ENCODE assay signal across 1 cellular context in genomic region chr16:11797166-11797956, GRCh38.
TF ChIP-seq lines count a peak whose summit lies in the region.

A gene with protein sequence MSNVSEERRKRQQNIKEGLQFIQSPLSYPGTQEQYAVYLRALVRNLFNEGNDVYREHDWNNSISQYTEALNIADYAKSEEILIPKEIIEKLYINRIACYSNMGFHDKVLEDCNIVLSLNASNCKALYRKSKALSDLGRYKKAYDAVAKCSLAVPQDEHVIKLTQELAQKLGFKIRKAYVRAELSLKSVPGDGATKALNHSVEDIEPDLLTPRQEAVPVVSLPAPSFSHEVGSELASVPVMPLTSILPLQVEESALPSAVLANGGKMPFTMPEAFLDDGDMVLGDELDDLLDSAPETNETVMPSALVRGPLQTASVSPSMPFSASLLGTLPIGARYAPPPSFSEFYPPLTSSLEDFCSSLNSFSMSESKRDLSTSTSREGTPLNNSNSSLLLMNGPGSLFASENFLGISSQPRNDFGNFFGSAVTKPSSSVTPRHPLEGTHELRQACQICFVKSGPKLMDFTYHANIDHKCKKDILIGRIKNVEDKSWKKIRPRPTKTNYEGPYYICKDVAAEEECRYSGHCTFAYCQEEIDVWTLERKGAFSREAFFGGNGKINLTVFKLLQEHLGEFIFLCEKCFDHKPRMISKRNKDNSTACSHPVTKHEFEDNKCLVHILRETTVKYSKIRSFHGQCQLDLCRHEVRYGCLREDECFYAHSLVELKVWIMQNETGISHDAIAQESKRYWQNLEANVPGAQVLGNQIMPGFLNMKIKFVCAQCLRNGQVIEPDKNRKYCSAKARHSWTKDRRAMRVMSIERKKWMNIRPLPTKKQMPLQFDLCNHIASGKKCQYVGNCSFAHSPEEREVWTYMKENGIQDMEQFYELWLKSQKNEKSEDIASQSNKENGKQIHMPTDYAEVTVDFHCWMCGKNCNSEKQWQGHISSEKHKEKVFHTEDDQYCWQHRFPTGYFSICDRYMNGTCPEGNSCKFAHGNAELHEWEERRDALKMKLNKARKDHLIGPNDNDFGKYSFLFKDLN (minus strand): TSS chr16:11797258. CDS start chr16:11782354, 14,904 bp downstream.

TF ChIP-seq in HepG2, 621 proteins besides CTCF, POLR2A, EP300 and RAD21 (continued from another document and continues in another):
- TF ChIP-seq ZHX1 (CRISPR knock-in tag; IDR thresholded peaks at IDR 0.05; ENCODE audit: low read depth): peak; percentile 30; the same call in 1 of the 2 replicates
- TF ChIP-seq ZNF543 (CRISPR knock-in tag; IDR thresholded peaks at IDR 0.05): peak; percentile 97
- TF ChIP-seq TCF7 (IDR thresholded peaks at IDR 0.05; ENCODE audit: low read depth): 0 out of 2 replicates have a peak, but pooled peaks have one; percentile 20
- no peak; the same call in 1 of the 2 replicates for TF ChIP-seq NAIF1 (CRISPR knock-in tag; IDR thresholded peaks at IDR 0.05; ENCODE audit: borderline replicate concordance)
- TF ChIP-seq, protein P1, sequence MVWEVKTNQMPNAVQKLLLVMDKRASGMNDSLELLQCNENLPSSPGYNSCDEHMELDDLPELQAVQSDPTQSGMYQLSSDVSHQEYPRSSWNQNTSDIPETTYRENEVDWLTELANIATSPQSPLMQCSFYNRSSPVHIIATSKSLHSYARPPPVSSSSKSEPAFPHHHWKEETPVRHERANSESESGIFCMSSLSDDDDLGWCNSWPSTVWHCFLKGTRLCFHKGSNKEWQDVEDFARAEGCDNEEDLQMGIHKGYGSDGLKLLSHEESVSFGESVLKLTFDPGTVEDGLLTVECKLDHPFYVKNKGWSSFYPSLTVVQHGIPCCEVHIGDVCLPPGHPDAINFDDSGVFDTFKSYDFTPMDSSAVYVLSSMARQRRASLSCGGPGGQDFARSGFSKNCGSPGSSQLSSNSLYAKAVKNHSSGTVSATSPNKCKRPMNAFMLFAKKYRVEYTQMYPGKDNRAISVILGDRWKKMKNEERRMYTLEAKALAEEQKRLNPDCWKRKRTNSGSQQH (CRISPR knock-in tag; IDR thresholded peaks at IDR 0.05; ENCODE audit: low read depth): peak; percentile 97; the same call in 1 of the 2 replicates
- no peak for TF ChIP-seq ZNF207 (IDR thresholded peaks at IDR 0.05; ENCODE audit: borderline replicate concordance)
- TF ChIP-seq GABPB1 (CRISPR knock-in tag; IDR thresholded peaks at IDR 0.05): peak; percentile 80
- TF ChIP-seq, protein P2, sequence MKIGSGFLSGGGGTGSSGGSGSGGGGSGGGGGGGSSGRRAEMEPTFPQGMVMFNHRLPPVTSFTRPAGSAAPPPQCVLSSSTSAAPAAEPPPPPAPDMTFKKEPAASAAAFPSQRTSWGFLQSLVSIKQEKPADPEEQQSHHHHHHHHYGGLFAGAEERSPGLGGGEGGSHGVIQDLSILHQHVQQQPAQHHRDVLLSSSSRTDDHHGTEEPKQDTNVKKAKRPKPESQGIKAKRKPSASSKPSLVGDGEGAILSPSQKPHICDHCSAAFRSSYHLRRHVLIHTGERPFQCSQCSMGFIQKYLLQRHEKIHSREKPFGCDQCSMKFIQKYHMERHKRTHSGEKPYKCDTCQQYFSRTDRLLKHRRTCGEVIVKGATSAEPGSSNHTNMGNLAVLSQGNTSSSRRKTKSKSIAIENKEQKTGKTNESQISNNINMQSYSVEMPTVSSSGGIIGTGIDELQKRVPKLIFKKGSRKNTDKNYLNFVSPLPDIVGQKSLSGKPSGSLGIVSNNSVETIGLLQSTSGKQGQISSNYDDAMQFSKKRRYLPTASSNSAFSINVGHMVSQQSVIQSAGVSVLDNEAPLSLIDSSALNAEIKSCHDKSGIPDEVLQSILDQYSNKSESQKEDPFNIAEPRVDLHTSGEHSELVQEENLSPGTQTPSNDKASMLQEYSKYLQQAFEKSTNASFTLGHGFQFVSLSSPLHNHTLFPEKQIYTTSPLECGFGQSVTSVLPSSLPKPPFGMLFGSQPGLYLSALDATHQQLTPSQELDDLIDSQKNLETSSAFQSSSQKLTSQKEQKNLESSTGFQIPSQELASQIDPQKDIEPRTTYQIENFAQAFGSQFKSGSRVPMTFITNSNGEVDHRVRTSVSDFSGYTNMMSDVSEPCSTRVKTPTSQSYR (CRISPR knock-in tag; IDR thresholded peaks at IDR 0.05; ENCODE audit: borderline replicate concordance): peak; percentile 78; the same call in 1 of the 2 replicates
- TF ChIP-seq ZNF275 (CRISPR knock-in tag; IDR thresholded peaks at IDR 0.05; ENCODE audit: borderline replicate concordance): peak; percentile 98; the same call in 1 of the 2 replicates
- TF ChIP-seq SMAD9 (CRISPR knock-in tag; IDR thresholded peaks at IDR 0.05): no peak; the same call in 1 of the 2 replicates
- peak; percentile 88 for TF ChIP-seq ZNF292 (CRISPR knock-in tag; IDR thresholded peaks at IDR 0.05; ENCODE audit: borderline replicate concordance, low read depth)
- TF ChIP-seq ZNF703 (CRISPR knock-in tag; IDR thresholded peaks at IDR 0.05; ENCODE audit: borderline replicate concordance): peak; percentile 99
- TF ChIP-seq MEF2D (CRISPR knock-in tag; IDR thresholded peaks at IDR 0.05): peak; percentile 92; the same call in 1 of the 2 replicates
- TF ChIP-seq MAZ (IDR thresholded peaks at IDR 0.05; ENCODE audit: borderline replicate concordance, low read depth, low read length): peak; percentile 73
- peak; percentile 95 for TF ChIP-seq MAZ (CRISPR knock-in tag; IDR thresholded peaks at IDR 0.05; ENCODE audit: low read depth)
- TF ChIP-seq SRSF4 (IDR thresholded peaks at IDR 0.05; ENCODE audit: low read depth, low read length, poor library complexity, severe bottlenecking): no peak
- peak; percentile 99 for TF ChIP-seq ATF6 (CRISPR knock-in tag; conservative IDR thresholded peaks at IDR 0.05)
- peak; percentile 90 for TF ChIP-seq ZNF607 (CRISPR knock-in tag; IDR thresholded peaks at IDR 0.05; ENCODE audit: borderline replicate concordance)
- no peak for TF ChIP-seq CCAR2 (optimal IDR thresholded peaks at IDR 0.05; ENCODE audit: low read depth, low read length)
- TF ChIP-seq ZNF598 (CRISPR knock-in tag; IDR thresholded peaks at IDR 0.05; ENCODE audit: borderline replicate concordance): peak; percentile 90; the same call in 1 of the 2 replicates
- peak; percentile 78; the same call in 1 of the 2 replicates for TF ChIP-seq ISX (CRISPR knock-in tag; conservative IDR thresholded peaks at IDR 0.05)
- TF ChIP-seq, protein P3, sequence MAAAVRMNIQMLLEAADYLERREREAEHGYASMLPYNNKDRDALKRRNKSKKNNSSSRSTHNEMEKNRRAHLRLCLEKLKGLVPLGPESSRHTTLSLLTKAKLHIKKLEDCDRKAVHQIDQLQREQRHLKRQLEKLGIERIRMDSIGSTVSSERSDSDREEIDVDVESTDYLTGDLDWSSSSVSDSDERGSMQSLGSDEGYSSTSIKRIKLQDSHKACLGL (CRISPR knock-in tag; IDR thresholded peaks at IDR 0.05): peak; percentile 91
- TF ChIP-seq ZNF354B (CRISPR knock-in tag; IDR thresholded peaks at IDR 0.05): peak; percentile 93; the same call in 1 of the 2 replicates
- peak; percentile 86 for TF ChIP-seq CREM (IDR thresholded peaks at IDR 0.05)
- peak; percentile 60; the same call in 1 of the 2 replicates for TF ChIP-seq CREM (CRISPR knock-in tag; IDR thresholded peaks at IDR 0.05)
- no peak for TF ChIP-seq MAFK (conservative IDR thresholded peaks at IDR 0.05 in 1 of 2, IDR thresholded peaks at IDR 0.05 in 1 of 2; ENCODE audit: low read length in 2 of 2)
- TF ChIP-seq RBFOX2 (IDR thresholded peaks at IDR 0.05; ENCODE audit: low read depth, low read length): peak; percentile 98
- TF ChIP-seq HMGXB3 (CRISPR knock-in tag; IDR thresholded peaks at IDR 0.05; ENCODE audit: borderline replicate concordance): peak; percentile 92
- peak; percentile 80; the same call in 1 of the 2 replicates for TF ChIP-seq ZNF749 (CRISPR knock-in tag; IDR thresholded peaks at IDR 0.05; ENCODE audit: borderline replicate concordance)
- no peak for TF ChIP-seq RBM22 (optimal IDR thresholded peaks at IDR 0.05; ENCODE audit: low read length)
- TF ChIP-seq, protein P4, sequence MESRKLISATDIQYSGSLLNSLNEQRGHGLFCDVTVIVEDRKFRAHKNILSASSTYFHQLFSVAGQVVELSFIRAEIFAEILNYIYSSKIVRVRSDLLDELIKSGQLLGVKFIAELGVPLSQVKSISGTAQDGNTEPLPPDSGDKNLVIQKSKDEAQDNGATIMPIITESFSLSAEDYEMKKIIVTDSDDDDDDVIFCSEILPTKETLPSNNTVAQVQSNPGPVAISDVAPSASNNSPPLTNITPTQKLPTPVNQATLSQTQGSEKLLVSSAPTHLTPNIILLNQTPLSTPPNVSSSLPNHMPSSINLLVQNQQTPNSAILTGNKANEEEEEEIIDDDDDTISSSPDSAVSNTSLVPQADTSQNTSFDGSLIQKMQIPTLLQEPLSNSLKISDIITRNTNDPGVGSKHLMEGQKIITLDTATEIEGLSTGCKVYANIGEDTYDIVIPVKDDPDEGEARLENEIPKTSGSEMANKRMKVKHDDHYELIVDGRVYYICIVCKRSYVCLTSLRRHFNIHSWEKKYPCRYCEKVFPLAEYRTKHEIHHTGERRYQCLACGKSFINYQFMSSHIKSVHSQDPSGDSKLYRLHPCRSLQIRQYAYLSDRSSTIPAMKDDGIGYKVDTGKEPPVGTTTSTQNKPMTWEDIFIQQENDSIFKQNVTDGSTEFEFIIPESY (CRISPR knock-in tag; IDR thresholded peaks at IDR 0.05): no peak; the same call in 1 of the 2 replicates
- TF ChIP-seq ZFAT (CRISPR knock-in tag; conservative IDR thresholded peaks at IDR 0.05): peak; percentile 91
- peak; percentile 98 for TF ChIP-seq ZNF501 (CRISPR knock-in tag; IDR thresholded peaks at IDR 0.05)
- no peak for TF ChIP-seq ATRX (CRISPR knock-in tag; IDR thresholded peaks at IDR 0.05; ENCODE audit: borderline replicate concordance)
- TF ChIP-seq ZNF468 (CRISPR knock-in tag; IDR thresholded peaks at IDR 0.05): peak; percentile 93; the same call in 1 of the 2 replicates
- TF ChIP-seq ZNF644 (CRISPR knock-in tag; IDR thresholded peaks at IDR 0.05; ENCODE audit: low read depth): 0 out of 2 replicates have a peak, but pooled peaks have one; percentile 24
- TF ChIP-seq EED (CRISPR knock-in tag; IDR thresholded peaks at IDR 0.05): peak; percentile 92
- TF ChIP-seq MTA1 (CRISPR knock-in tag; IDR thresholded peaks at IDR 0.05; ENCODE audit: borderline replicate concordance): peak; percentile 93
